In genomic region chr5:65766159-65766558, GRCh38 we compare ENCODE assay signal across 22 cellular contexts.
"Had no signal": no experiment of that assay in that cellular context is flagged by ENCODE, and none has a peak within 500 bp of the region (broad histone marks: within the 10 kb centered on the region; RNA-seq: fewer than 3 reads in every experiment).

No MANE protein-coding gene starts in this region.

- H2AFZ ChIP-seq: parathyroid adenoma had no signal

- H3K27me3 ChIP-seq: breast epithelium, esophagus muscularis mucosa, gastroesophageal sphincter, heart left ventricle, left lung, neutrophil, SJSA1, tibial nerve had no signal

- H3K79me2 ChIP-seq: parathyroid adenoma had no signal

- DNase-seq: activated CD4-positive, alpha-beta T cell treated with anti-CD3 and anti-CD28 coated beads for 4 hours; activated CD8-positive, alpha-beta memory T cell treated with anti-CD3 and anti-CD28 coated beads for 24 hours; activated CD8-positive, alpha-beta memory T cell treated with anti-CD3 and anti-CD28 coated beads, Interleukin-2, amount 50 U/mL, for 48 hours; activated naive CD4-positive, alpha-beta T cell treated with anti-CD3 and anti-CD28 coated beads for 36 hours; cerebellar nuclear complex; cortex of kidney; heart left ventricle; left lung; naive thymus-derived CD4-positive, alpha-beta T cell; stimulated activated CD8-positive, alpha-beta memory T cell treated with anti-CD3 and anti-CD28 coated beads, Interleukin-4, amount 100 ng/mL, for 48 hours; stimulated activated naive CD4-positive, alpha-beta T cell treated with Interleukin-2 at 50 U/mL for 16 hours; T-helper 17 cell had no signal

- H3K4me2 ChIP-seq: smooth muscle cell had no signal

- H3K9me3 ChIP-seq: breast epithelium, esophagus muscularis mucosa, gastroesophageal sphincter, heart left ventricle, left lung, neutrophil, SJSA1 had no signal

- H3K36me3 ChIP-seq: breast epithelium, heart left ventricle, neutrophil had no signal

- H3K9ac ChIP-seq: parathyroid adenoma had no signal

- H3K4me1 Mint-ChIP-seq: T-helper 17 cell had no signal

- H3K27ac Mint-ChIP-seq: activated naive CD4-positive, alpha-beta T cell treated with anti-CD3 and anti-CD28 coated beads for 36 hours; T-helper 17 cell had no signal

- H3K4me3 Mint-ChIP-seq: activated naive CD4-positive, alpha-beta T cell treated with anti-CD3 and anti-CD28 coated beads for 36 hours; naive thymus-derived CD4-positive, alpha-beta T cell; T-helper 17 cell had no signal

- H3K4me3 ChIP-seq: breast epithelium, esophagus muscularis mucosa, gastroesophageal sphincter, heart left ventricle, left lung, SJSA1, smooth muscle cell, tibial nerve had no signal

- ATAC-seq: gastroesophageal sphincter; heart left ventricle; left lung; naive thymus-derived CD4-positive, alpha-beta T cell; sciatic nerve; T-helper 17 cell had no signal

- H3K27ac ChIP-seq: breast epithelium, esophagus muscularis mucosa, gastroesophageal sphincter, heart left ventricle, left lung, neutrophil, parathyroid adenoma, SJSA1, tibial nerve, VCaP had no signal

- H3K4me1 ChIP-seq: breast epithelium, esophagus muscularis mucosa, gastroesophageal sphincter, left lung, parathyroid adenoma, tibial nerve had no signal

- H3K27me3 Mint-ChIP-seq: naive thymus-derived CD4-positive, alpha-beta T cell; T-helper 17 cell had no signal
